ENCODE assay signal across 1 cellular context in genomic region chr19:532578-533484, GRCh38.
A peak's percentile ranks its signal among the peaks of the same experiment; 100 is the strongest.
TF ChIP-seq lines count a peak whose summit lies in the region.

No MANE protein-coding gene starts in this region.

TF ChIP-seq in HepG2, 621 proteins besides CTCF, POLR2A, EP300 and RAD21 (continued from another document and continues in another):
- TF ChIP-seq PREB (CRISPR knock-in tag; IDR thresholded peaks at IDR 0.05) (no peak), FOXP1 (IDR thresholded peaks at IDR 0.05) (no peak), FOXP1 (CRISPR knock-in tag; IDR thresholded peaks at IDR 0.05) (no peak; the same call in 1 of the 2 replicates), MAFG (CRISPR knock-in tag; IDR thresholded peaks at IDR 0.05) (no peak), TFDP1 (CRISPR knock-in tag; IDR thresholded peaks at IDR 0.05; ENCODE audit: borderline replicate concordance) (no peak), DMAP1 (CRISPR knock-in tag; IDR thresholded peaks at IDR 0.05) (peak; percentile 20; the same call in 1 of the 2 replicates), ZBTB44 (CRISPR knock-in tag; IDR thresholded peaks at IDR 0.05) (no peak), PAX8 (CRISPR knock-in tag; IDR thresholded peaks at IDR 0.05; ENCODE audit: borderline replicate concordance) (no peak), KIAA2018 (CRISPR knock-in tag; IDR thresholded peaks at IDR 0.05; ENCODE audit: borderline replicate concordance) (no peak), HINFP (CRISPR knock-in tag; IDR thresholded peaks at IDR 0.05; ENCODE audit: low read depth) (no peak), ZC3H4 (CRISPR knock-in tag; IDR thresholded peaks at IDR 0.05; ENCODE audit: borderline replicate concordance) (no peak), KLF12 (CRISPR knock-in tag; IDR thresholded peaks at IDR 0.05; ENCODE audit: borderline replicate concordance) (0 out of 2 replicates have a peak, but pooled peaks have one; percentile 47), NCOR1 (IDR thresholded peaks at IDR 0.05; ENCODE audit: borderline replicate concordance, low read length) (no peak), ZNF225 (CRISPR knock-in tag; IDR thresholded peaks at IDR 0.05) (no peak), ZNF569 (CRISPR knock-in tag; IDR thresholded peaks at IDR 0.05; ENCODE audit: borderline replicate concordance) (no peak), MXD3 (CRISPR knock-in tag; IDR thresholded peaks at IDR 0.05) (no peak), SIX1 (CRISPR knock-in tag; IDR thresholded peaks at IDR 0.05; ENCODE audit: borderline replicate concordance) (no peak), ZNF510 (CRISPR knock-in tag; IDR thresholded peaks at IDR 0.05; ENCODE audit: low read depth) (peak; percentile 19; the same call in 1 of the 2 replicates), BATF2 (CRISPR knock-in tag; IDR thresholded peaks at IDR 0.05) (no peak), ARHGAP35 (CRISPR knock-in tag; IDR thresholded peaks at IDR 0.05; ENCODE audit: borderline replicate concordance) (no peak), ZNF264 (CRISPR knock-in tag; IDR thresholded peaks at IDR 0.05) (0 out of 2 replicates have a peak, but pooled peaks have one; percentile 39), NBN (conservative IDR thresholded peaks at IDR 0.05) (no peak), HOXA9 (CRISPR knock-in tag; IDR thresholded peaks at IDR 0.05; ENCODE audit: borderline replicate concordance) (no peak), NFE2 (CRISPR knock-in tag; IDR thresholded peaks at IDR 0.05) (no peak), HES4 (CRISPR knock-in tag; IDR thresholded peaks at IDR 0.05; ENCODE audit: borderline replicate concordance) (no peak), FOXJ3 (CRISPR knock-in tag; IDR thresholded peaks at IDR 0.05; ENCODE audit: borderline replicate concordance) (no peak), ZNF496 (CRISPR knock-in tag; IDR thresholded peaks at IDR 0.05; ENCODE audit: insufficient replicate concordance) (no peak), TEAD3 (CRISPR knock-in tag; optimal IDR thresholded peaks at IDR 0.05; ENCODE audit: borderline replicate concordance) (peak; percentile 46), ARID2 (CRISPR knock-in tag; IDR thresholded peaks at IDR 0.05; ENCODE audit: borderline replicate concordance) (no peak), MXI1 (IDR thresholded peaks at IDR 0.05; ENCODE audit: borderline replicate concordance, low read depth, low read length) (peak; percentile 16; the same call in 1 of the 3 replicates), AGO2 (optimal IDR thresholded peaks at IDR 0.05; ENCODE audit: low read depth, low read length) (peak; percentile 4), NFYC (CRISPR knock-in tag; IDR thresholded peaks at IDR 0.05) (no peak), ZNF790 (CRISPR knock-in tag; IDR thresholded peaks at IDR 0.05; ENCODE audit: borderline replicate concordance) (0 out of 2 replicates have a peak, but pooled peaks have one; percentile 18), REST (IDR thresholded peaks at IDR 0.05; ENCODE audit: borderline replicate concordance in 1 of 2, low read depth in 1 of 2, low read length in 2 of 2) (no peak), MTERF4 (CRISPR knock-in tag; IDR thresholded peaks at IDR 0.05) (no peak), CERS6 (CRISPR knock-in tag; IDR thresholded peaks at IDR 0.05) (no peak), TBP (CRISPR knock-in tag; IDR thresholded peaks at IDR 0.05) (no peak), ZEB1 (IDR thresholded peaks at IDR 0.05; ENCODE audit: insufficient replicate concordance, low read depth) (no peak), ZNF296 (CRISPR knock-in tag; conservative IDR thresholded peaks at IDR 0.05) (no peak), ZNF644 (CRISPR knock-in tag; IDR thresholded peaks at IDR 0.05; ENCODE audit: low read depth) (no peak), RBM22 (optimal IDR thresholded peaks at IDR 0.05; ENCODE audit: low read length) (no peak), RBFOX2 (IDR thresholded peaks at IDR 0.05; ENCODE audit: low read depth, low read length) (peak; percentile 58), ZFY (CRISPR knock-in tag; IDR thresholded peaks at IDR 0.05) (peak; percentile 70), HNRNPLL (IDR thresholded peaks at IDR 0.05; ENCODE audit: low read depth, low read length, poor library complexity, severe bottlenecking) (no peak)
